In genomic region chr2:105749583-105750399, GRCh38 we compare ENCODE assay signal across 1 cellular context.
TF ChIP-seq lines count a peak whose summit lies in the region.

No MANE protein-coding gene starts in this region.

TF ChIP-seq in GM23338, 12 proteins besides CTCF, POLR2A, EP300 and RAD21 (continued from another document):
- TF ChIP-seq, protein P1, sequence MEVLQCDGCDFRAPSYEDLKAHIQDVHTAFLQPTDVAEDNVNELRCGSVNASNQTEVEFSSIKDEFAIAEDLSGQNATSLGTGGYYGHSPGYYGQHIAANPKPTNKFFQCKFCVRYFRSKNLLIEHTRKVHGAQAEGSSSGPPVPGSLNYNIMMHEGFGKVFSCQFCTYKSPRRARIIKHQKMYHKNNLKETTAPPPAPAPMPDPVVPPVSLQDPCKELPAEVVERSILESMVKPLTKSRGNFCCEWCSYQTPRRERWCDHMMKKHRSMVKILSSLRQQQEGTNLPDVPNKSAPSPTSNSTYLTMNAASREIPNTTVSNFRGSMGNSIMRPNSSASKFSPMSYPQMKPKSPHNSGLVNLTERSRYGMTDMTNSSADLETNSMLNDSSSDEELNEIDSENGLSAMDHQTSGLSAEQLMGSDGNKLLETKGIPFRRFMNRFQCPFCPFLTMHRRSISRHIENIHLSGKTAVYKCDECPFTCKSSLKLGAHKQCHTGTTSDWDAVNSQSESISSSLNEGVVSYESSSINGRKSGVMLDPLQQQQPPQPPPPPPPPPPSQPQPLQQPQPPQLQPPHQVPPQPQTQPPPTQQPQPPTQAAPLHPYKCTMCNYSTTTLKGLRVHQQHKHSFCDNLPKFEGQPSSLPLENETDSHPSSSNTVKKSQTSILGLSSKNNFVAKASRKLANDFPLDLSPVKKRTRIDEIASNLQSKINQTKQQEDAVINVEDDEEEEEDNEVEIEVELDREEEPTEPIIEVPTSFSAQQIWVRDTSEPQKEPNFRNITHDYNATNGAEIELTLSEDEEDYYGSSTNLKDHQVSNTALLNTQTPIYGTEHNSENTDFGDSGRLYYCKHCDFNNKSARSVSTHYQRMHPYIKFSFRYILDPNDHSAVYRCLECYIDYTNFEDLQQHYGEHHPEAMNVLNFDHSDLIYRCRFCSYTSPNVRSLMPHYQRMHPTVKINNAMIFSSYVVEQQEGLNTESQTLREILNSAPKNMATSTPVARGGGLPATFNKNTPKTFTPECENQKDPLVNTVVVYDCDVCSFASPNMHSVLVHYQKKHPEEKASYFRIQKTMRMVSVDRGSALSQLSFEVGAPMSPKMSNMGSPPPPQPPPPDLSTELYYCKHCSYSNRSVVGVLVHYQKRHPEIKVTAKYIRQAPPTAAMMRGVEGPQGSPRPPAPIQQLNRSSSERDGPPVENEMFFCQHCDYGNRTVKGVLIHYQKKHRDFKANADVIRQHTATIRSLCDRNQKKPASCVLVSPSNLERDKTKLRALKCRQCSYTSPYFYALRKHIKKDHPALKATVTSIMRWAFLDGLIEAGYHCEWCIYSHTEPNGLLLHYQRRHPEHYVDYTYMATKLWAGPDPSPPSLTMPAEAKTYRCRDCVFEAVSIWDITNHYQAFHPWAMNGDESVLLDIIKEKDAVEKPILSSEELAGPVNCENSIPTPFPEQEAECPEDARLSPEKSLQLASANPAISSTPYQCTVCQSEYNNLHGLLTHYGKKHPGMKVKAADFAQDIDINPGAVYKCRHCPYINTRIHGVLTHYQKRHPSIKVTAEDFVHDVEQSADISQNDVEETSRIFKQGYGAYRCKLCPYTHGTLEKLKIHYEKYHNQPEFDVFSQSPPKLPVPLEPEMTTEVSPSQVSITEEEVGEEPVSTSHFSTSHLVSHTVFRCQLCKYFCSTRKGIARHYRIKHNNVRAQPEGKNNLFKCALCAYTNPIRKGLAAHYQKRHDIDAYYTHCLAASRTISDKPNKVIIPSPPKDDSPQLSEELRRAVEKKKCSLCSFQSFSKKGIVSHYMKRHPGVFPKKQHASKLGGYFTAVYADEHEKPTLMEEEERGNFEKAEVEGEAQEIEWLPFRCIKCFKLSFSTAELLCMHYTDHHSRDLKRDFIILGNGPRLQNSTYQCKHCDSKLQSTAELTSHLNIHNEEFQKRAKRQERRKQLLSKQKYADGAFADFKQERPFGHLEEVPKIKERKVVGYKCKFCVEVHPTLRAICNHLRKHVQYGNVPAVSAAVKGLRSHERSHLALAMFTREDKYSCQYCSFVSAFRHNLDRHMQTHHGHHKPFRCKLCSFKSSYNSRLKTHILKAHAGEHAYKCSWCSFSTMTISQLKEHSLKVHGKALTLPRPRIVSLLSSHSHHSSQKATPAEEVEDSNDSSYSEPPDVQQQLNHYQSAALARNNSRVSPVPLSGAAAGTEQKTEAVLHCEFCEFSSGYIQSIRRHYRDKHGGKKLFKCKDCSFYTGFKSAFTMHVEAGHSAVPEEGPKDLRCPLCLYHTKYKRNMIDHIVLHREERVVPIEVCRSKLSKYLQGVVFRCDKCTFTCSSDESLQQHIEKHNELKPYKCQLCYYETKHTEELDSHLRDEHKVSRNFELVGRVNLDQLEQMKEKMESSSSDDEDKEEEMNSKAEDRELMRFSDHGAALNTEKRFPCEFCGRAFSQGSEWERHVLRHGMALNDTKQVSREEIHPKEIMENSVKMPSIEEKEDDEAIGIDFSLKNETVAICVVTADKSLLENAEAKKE (CRISPR knock-in tag; IDR thresholded peaks at IDR 0.05): no peak
